Comparison of ENCODE assay signal across 1 cellular context in the genomic region with DNA sequence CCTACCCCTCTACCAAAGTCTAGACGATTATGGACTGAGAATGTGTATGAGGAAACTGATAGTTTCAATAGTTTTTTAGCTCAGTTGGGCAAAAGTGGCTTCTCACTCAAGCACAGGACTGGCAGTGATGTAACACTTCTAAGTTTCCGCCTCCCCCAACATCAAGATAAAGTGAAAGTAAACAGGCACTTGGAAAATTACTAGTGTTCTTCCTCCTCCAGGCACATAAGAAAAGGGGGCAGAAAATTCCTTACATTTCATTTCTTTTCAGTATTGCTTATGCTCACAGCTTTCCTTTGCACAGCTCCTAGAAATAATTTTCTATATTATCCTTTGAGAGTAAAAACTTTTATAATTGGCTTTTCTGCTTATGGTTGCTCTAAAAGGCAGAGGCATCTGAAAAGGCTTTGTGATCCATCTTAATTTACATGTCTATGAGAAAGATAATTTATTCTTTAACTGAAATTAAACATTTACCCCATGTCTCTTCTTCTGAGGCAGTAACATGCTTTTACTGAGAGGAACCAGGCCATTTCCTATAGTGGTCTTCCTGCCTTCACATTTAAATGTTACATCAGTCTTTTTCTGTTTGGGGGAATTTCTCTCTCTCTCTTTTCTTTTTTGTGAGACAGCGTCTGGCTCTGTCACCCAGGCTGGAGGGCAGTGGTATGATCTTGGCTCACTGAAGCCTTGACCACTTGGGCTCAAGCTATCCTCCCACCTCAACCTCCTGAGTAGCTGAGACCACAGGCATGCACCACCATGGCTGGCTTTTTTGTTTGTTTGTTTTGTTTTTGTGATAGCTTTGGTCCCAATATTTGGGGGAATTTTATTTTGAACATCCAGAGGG.
TF ChIP-seq lines count a peak whose summit lies in the region.

No MANE protein-coding gene starts in this region.

TF ChIP-seq in GM23338, 12 proteins besides CTCF, POLR2A, EP300 and RAD21:
- TF ChIP-seq, protein P1, sequence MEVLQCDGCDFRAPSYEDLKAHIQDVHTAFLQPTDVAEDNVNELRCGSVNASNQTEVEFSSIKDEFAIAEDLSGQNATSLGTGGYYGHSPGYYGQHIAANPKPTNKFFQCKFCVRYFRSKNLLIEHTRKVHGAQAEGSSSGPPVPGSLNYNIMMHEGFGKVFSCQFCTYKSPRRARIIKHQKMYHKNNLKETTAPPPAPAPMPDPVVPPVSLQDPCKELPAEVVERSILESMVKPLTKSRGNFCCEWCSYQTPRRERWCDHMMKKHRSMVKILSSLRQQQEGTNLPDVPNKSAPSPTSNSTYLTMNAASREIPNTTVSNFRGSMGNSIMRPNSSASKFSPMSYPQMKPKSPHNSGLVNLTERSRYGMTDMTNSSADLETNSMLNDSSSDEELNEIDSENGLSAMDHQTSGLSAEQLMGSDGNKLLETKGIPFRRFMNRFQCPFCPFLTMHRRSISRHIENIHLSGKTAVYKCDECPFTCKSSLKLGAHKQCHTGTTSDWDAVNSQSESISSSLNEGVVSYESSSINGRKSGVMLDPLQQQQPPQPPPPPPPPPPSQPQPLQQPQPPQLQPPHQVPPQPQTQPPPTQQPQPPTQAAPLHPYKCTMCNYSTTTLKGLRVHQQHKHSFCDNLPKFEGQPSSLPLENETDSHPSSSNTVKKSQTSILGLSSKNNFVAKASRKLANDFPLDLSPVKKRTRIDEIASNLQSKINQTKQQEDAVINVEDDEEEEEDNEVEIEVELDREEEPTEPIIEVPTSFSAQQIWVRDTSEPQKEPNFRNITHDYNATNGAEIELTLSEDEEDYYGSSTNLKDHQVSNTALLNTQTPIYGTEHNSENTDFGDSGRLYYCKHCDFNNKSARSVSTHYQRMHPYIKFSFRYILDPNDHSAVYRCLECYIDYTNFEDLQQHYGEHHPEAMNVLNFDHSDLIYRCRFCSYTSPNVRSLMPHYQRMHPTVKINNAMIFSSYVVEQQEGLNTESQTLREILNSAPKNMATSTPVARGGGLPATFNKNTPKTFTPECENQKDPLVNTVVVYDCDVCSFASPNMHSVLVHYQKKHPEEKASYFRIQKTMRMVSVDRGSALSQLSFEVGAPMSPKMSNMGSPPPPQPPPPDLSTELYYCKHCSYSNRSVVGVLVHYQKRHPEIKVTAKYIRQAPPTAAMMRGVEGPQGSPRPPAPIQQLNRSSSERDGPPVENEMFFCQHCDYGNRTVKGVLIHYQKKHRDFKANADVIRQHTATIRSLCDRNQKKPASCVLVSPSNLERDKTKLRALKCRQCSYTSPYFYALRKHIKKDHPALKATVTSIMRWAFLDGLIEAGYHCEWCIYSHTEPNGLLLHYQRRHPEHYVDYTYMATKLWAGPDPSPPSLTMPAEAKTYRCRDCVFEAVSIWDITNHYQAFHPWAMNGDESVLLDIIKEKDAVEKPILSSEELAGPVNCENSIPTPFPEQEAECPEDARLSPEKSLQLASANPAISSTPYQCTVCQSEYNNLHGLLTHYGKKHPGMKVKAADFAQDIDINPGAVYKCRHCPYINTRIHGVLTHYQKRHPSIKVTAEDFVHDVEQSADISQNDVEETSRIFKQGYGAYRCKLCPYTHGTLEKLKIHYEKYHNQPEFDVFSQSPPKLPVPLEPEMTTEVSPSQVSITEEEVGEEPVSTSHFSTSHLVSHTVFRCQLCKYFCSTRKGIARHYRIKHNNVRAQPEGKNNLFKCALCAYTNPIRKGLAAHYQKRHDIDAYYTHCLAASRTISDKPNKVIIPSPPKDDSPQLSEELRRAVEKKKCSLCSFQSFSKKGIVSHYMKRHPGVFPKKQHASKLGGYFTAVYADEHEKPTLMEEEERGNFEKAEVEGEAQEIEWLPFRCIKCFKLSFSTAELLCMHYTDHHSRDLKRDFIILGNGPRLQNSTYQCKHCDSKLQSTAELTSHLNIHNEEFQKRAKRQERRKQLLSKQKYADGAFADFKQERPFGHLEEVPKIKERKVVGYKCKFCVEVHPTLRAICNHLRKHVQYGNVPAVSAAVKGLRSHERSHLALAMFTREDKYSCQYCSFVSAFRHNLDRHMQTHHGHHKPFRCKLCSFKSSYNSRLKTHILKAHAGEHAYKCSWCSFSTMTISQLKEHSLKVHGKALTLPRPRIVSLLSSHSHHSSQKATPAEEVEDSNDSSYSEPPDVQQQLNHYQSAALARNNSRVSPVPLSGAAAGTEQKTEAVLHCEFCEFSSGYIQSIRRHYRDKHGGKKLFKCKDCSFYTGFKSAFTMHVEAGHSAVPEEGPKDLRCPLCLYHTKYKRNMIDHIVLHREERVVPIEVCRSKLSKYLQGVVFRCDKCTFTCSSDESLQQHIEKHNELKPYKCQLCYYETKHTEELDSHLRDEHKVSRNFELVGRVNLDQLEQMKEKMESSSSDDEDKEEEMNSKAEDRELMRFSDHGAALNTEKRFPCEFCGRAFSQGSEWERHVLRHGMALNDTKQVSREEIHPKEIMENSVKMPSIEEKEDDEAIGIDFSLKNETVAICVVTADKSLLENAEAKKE (CRISPR knock-in tag; IDR thresholded peaks at IDR 0.05): 0 out of 2 replicates have a peak, but pooled peaks have one; percentile 52
- TF ChIP-seq POLR2AphosphoS5 (IDR thresholded peaks at IDR 0.05; ENCODE audit: low read depth): no peak
